In genomic region chr16:19138601-19139000, GRCh38 we compare ENCODE assay signal across 9 cellular contexts. TPM values are rescaled to one million over a fixed set of nuclear protein-coding genes. Genes with fewer than 3 reads are reported as not detected.
DNase-seq lines count a peak whose midpoint lies in the region; ATAC-seq, FAIRE-seq and TF ChIP-seq lines count a peak whose summit lies in the region.
"Had no signal": no experiment of that assay in that cellular context is flagged by ENCODE, and none has a peak within 500 bp of the region (broad histone marks: within the 10 kb centered on the region; RNA-seq: fewer than 3 reads in every experiment).

No MANE protein-coding gene starts in this region.

- in situ Hi-C loops in HAP-1 (cut with MboI; ENCODE audit: low sequenced_read_pairs): no loop called here

- peak overlapping the region; percentile 6 for H3K9ac ChIP-seq in keratinocyte (ENCODE audit: control insufficient read depth, extremely low read depth, insufficient read depth, low read length)

- no peaks in the 10 kb centered on the region for H3K79me2 ChIP-seq in keratinocyte (ENCODE audit: control insufficient read depth, insufficient read depth, low read length)

- TF ChIP-seq CTCF in keratinocyte (optimal IDR thresholded peaks at IDR 0.05 in 1 of 3, IDR thresholded peaks at IDR 0.05 in 1 of 3, conservative IDR thresholded peaks at IDR 0.05 in 1 of 3; ENCODE audit: extremely low read depth in 1 of 3, insufficient read depth in 2 of 3, low read length in 3 of 3) (no peak), upper lobe of right lung (IDR thresholded peaks at IDR 0.05) (no peak), natural killer cell (IDR thresholded peaks at IDR 0.05) (no peak)

- no peak overlapping the region for H3K27ac ChIP-seq in keratinocyte (ENCODE audit: control insufficient read depth, insufficient read depth, low read length)
- H3K27ac ChIP-seq in upper lobe of right lung: peak overlapping the region; percentile 5
- H3K27ac ChIP-seq: 22Rv1 had no signal

- no peaks in the 10 kb centered on the region for H3K9me1 ChIP-seq in keratinocyte (ENCODE audit: control insufficient read depth, extremely low read depth, insufficient read depth, low read length)

- H3K36me3 ChIP-seq in keratinocyte (ENCODE audit: control insufficient read depth in 2 of 2, extremely low read depth in 1 of 2, insufficient read depth in 2 of 2, low read length in 2 of 2): no peaks in the 10 kb centered on the region
- H3K36me3 ChIP-seq in upper lobe of right lung: no peaks in the 10 kb centered on the region
- no peaks in the 10 kb centered on the region for H3K36me3 ChIP-seq in HAP-1 (replicated peaks)

- dilution Hi-C loops in keratinocyte (cut with MboI; ENCODE audit: extremely low pct_ligation_motif_present, low sequenced_read_pairs): no loop called here

- no peaks in the 10 kb centered on the region for H4K20me1 ChIP-seq in keratinocyte (ENCODE audit: control insufficient read depth, extremely low read depth, insufficient read depth, low read length)

- H3K36me3 Mint-ChIP-seq in natural killer cell: no peaks in the 10 kb centered on the region

- H3K4me1 ChIP-seq in keratinocyte (ENCODE audit: control insufficient read depth, extremely low read depth, insufficient read depth, low read length) (peaks cover 52% of the 10 kb centered on the region), upper lobe of right lung (peaks cover 48% of the 10 kb centered on the region), HAP-1 (no peaks in the 10 kb centered on the region)

- H3K4me3 ChIP-seq in keratinocyte (ENCODE audit: control insufficient read depth in 2 of 3, extremely low read depth in 1 of 3, insufficient read depth in 2 of 3, low read depth in 1 of 3, low read length in 3 of 3) (no peak overlapping the region), upper lobe of right lung (no peak overlapping the region), HAP-1 (no peak overlapping the region)

- H3K4me2 ChIP-seq in keratinocyte (ENCODE audit: control insufficient read depth, extremely low read depth, insufficient read depth, low read depth, low read length): peak overlapping the region; percentile 29

- no peaks in the 10 kb centered on the region for H3K9me3 Mint-ChIP-seq in natural killer cell

- DNase-seq in NCI-H1105 treated with DMSO at 0.1 percent for 48 hours (lab: John Stamatoyannopoulos, UW) (peak; percentile 20), NCI-H1105 (lab: John Stamatoyannopoulos, UW) (no peak), amniotic epithelial cell (ENCODE audit: low read depth) (peak; percentile 59), keratinocyte (ENCODE audit: low read depth, low spot score) (no peak), upper lobe of right lung (no peak), HAP-1 (ENCODE audit: low spot score in 2 of 2) (no peak), natural killer cell (no peak)

- no peak overlapping the region for H3K4me3 Mint-ChIP-seq in natural killer cell

- H3K27me3 ChIP-seq in keratinocyte (ENCODE audit: control insufficient read depth, extremely low read depth, insufficient read depth, low read length) (no peaks in the 10 kb centered on the region), upper lobe of right lung (no peaks in the 10 kb centered on the region), HAP-1 (ENCODE audit: low read depth) (peaks cover under 1% of the 10 kb centered on the region; the same call in 1 of the 2 replicates)

- peak; percentile 59 for FAIRE-seq in keratinocyte (lab: Jason Lieb, UNC)

- H3K27ac Mint-ChIP-seq in natural killer cell: no peak overlapping the region

- no peaks in the 10 kb centered on the region for H3K9me3 ChIP-seq in keratinocyte (ENCODE audit: control insufficient read depth, low read depth, low read length)
- no peaks in the 10 kb centered on the region for H3K9me3 ChIP-seq in upper lobe of right lung
- H3K9me3 ChIP-seq in HAP-1: no peaks in the 10 kb centered on the region

- peak overlapping the region; percentile 10 for H2AFZ ChIP-seq in keratinocyte (ENCODE audit: control insufficient read depth, low read length)

- H3K27me3 Mint-ChIP-seq in natural killer cell (ENCODE audit: low read depth in 2 of 2): peaks cover 0 to 27% of the 10 kb centered on the region in 2 donors

- peak; percentile 85 for ATAC-seq in upper lobe of right lung
- no peak for ATAC-seq in GM21576 (IDR thresholded peaks at IDR 0.05; ENCODE audit: unreplicated experiment)
- ATAC-seq in natural killer cell: no peak

- intact Hi-C loops in upper lobe of right lung (cut with DNase I) (no loop called here), natural killer cell (cut with micrococcal nuclease) (no loop called here)

- no peaks in the 10 kb centered on the region for H3K4me1 Mint-ChIP-seq in natural killer cell

RNA-seq across cellular contexts. Expression of gene ITPRIPL2, which starts 24.8 kb away (rescaled TPM):
- 4.9 to 6.6 TPM (median 5.9 TPM) in 3 replicates for polyA plus RNA-seq in keratinocyte
- 0.82 TPM for polyA plus RNA-seq in keratinocyte (2011; ENCODE audit: low read depth)
- 4.1 and 6.0 TPM in 2 replicates for polyA plus RNA-seq in keratinocyte (2011; cell fraction: cytosol; rRNA removed)
- 12.5 and 14.1 TPM in 2 replicates for polyA plus RNA-seq in keratinocyte (2011; cell fraction: nucleus; rRNA removed)
- 1.7 and 7.6 TPM in 2 replicates for polyA plus RNA-seq in keratinocyte (2012; ENCODE audit: low replicate concordance)
- polyA minus RNA-seq in keratinocyte: 5.4 to 7.6 TPM (median 5.7 TPM) in 3 replicates
- polyA minus RNA-seq in keratinocyte (2011; cell fraction: cytosol; rRNA and poly(A)+ RNA removed): 16.3 TPM
- 18.9 and 23.2 TPM in 2 replicates for polyA minus RNA-seq in keratinocyte (2011; cell fraction: nucleus; rRNA and poly(A)+ RNA removed)
- total RNA-seq in upper lobe of right lung: 68.9 TPM
- 1 to 10 TPM in 2 of 3 donors, under 1 TPM in 1; 0.18 to 5.7 (median 2.5) TPM for total RNA-seq in natural killer cell

RNA-seq across cellular contexts. Expression of gene SYT17, which starts 29.4 kb away (rescaled TPM):
- polyA plus RNA-seq in keratinocyte: 0.04 to 0.23 TPM in 2 of 3 replicates, not detected in the other
- not detected for polyA plus RNA-seq in keratinocyte (2011; ENCODE audit: low read depth)
- 0.03 and 0.09 TPM in 2 replicates for polyA plus RNA-seq in keratinocyte (2011; cell fraction: cytosol; rRNA removed)
- 0.19 and 0.23 TPM in 2 replicates for polyA plus RNA-seq in keratinocyte (2011; cell fraction: nucleus; rRNA removed)
- polyA plus RNA-seq in keratinocyte (2012; ENCODE audit: low replicate concordance): not detected in 2 replicates
- polyA minus RNA-seq in keratinocyte: 0.10 TPM in 1 of 3 replicates, not detected in the others
- not detected for polyA minus RNA-seq in keratinocyte (2011; cell fraction: cytosol; rRNA and poly(A)+ RNA removed)
- polyA minus RNA-seq in keratinocyte (2011; cell fraction: nucleus; rRNA and poly(A)+ RNA removed): not detected in 2 replicates
- total RNA-seq in upper lobe of right lung (13.7 TPM), natural killer cell (1 to 10 TPM in 1 of 3 donors, under 1 TPM in 1, not detected in 1; 0.65 to 1.6 TPM)

Comparison
In these comparisons a context has a peak if more than half of its experiments do, and no peak if none do; other contexts are left out.
1. DNase-seq: peak in NCI-H1105 treated with DMSO at 0.1 percent for 48 hours (single experiment) and amniotic epithelial cell (single experiment); none in NCI-H1105 (single experiment), keratinocyte (single experiment), upper lobe of right lung (single experiment), HAP-1 (0 of 2) and natural killer cell (single experiment).
2. RNA of gene ITPRIPL2, which starts 24.8 kb away (total RNA-seq): 68.9 TPM in upper lobe of right lung (single experiment); 0.18 to 5.7 TPM in natural killer cell; every median in the first group is over 10 times any median in the second.